ENCODE assay signal across 8 cellular contexts in the genomic region with DNA sequence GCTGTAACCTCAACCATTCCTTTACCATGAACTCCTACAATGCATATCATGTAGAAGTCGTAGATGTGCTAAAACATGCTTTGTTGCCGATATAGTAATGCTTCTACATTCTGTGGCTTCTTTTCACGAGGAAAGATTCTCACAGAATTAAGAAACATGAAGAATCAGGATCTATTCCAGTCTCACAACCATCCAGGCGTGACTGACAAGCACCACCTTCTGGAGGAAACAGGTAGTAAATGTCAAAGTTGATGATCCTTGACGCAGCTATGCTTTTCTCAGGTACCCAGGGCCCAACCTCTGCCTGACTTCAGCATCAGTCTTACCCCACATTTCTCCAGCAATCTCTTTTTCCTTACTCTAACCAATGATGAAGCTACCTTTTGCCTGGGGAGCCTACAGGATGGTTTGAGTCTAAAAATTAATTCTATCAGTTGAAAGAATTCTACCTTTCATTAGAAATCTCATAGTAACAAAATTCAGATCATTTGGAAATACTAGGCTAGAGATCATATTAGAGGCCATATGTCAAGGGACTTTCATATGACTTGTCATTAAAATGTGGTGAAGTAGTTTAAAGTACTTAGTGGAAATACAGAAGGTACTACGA.
DNase-seq lines count a peak whose midpoint lies in the region; TF ChIP-seq lines count a peak whose summit lies in the region.

No MANE protein-coding gene starts in this region.

- no peaks in the 10 kb centered on the region for H3K9me3 Mint-ChIP-seq in progenitor cell of endocrine pancreas (ENCODE audit: low read depth)

- H3K4me1 ChIP-seq in MM.1S (ENCODE audit: low read length) = no peaks in the 10 kb centered on the region
- H3K4me1 ChIP-seq in effector memory CD4-positive, alpha-beta T cell (ENCODE audit: control insufficient read depth, insufficient read depth, low read length, poor library complexity, severe bottlenecking) = no peaks in the 10 kb centered on the region

- H2AFZ ChIP-seq in MM.1S (ENCODE audit: low read length) = no peak overlapping the region

- no peak overlapping the region for H3K4me3 Mint-ChIP-seq in progenitor cell of endocrine pancreas (ENCODE audit: low read depth)

- no peaks in the 10 kb centered on the region for H3K36me3 Mint-ChIP-seq in progenitor cell of endocrine pancreas (ENCODE audit: insufficient read depth)

- H3K27ac ChIP-seq in MM.1S (ENCODE audit: low read length) = no peak overlapping the region
- H3K27ac ChIP-seq in effector memory CD4-positive, alpha-beta T cell (ENCODE audit: insufficient read depth, low read length, poor library complexity, severe bottlenecking) = no peak overlapping the region

- DNase-seq in AG10803 (ENCODE audit: low read depth) = peak; percentile 66
- peak; percentile 3 for DNase-seq in GM19240 (ENCODE audit: insufficient read length, low spot score)
- DNase-seq in MM.1S = peak; percentile 51
- DNase-seq in dermis blood vessel endothelial cell = peak; percentile 70
- peak; percentile 19 for DNase-seq in progenitor cell of endocrine pancreas (ENCODE audit: low spot score, unreplicated experiment)
- DNase-seq in mucosa of gallbladder (ENCODE audit: low spot score) = no peak
- no peak for DNase-seq in OCI-M2 (lab: John Stamatoyannopoulos, UW; ENCODE audit: unreplicated experiment)
- DNase-seq in effector memory CD4-positive, alpha-beta T cell = no peak

- H3K36me3 ChIP-seq in MM.1S (replicated peaks; ENCODE audit: insufficient read depth, low read length) = no peaks in the 10 kb centered on the region
- H3K36me3 ChIP-seq in effector memory CD4-positive, alpha-beta T cell (ENCODE audit: control insufficient read depth, insufficient read depth, low read length) = no peaks in the 10 kb centered on the region

- H3K9me2 ChIP-seq in MM.1S (replicated peaks; ENCODE audit: insufficient read depth, low read length) = no peaks in the 10 kb centered on the region

- H3K4me3 ChIP-seq in AG10803 (ENCODE audit: low read length) (no peak overlapping the region), MM.1S (ENCODE audit: low read length) (no peak overlapping the region)
- no peak overlapping the region for H3K4me3 ChIP-seq in effector memory CD4-positive, alpha-beta T cell (ENCODE audit: insufficient read depth, low read depth, low read length, poor library complexity, severe bottlenecking)

- H3K79me2 ChIP-seq in MM.1S (ENCODE audit: low read length) = no peaks in the 10 kb centered on the region

- peaks cover 9% of the 10 kb centered on the region for H3K4me1 Mint-ChIP-seq in progenitor cell of endocrine pancreas (ENCODE audit: low read depth)

- TF ChIP-seq CTCF in AG10803 (conservative IDR thresholded peaks at IDR 0.05; ENCODE audit: low read length) (peak; percentile 76), MM.1S (IDR thresholded peaks at IDR 0.05; ENCODE audit: low read length) (peak; percentile 80), progenitor cell of endocrine pancreas (IDR thresholded peaks at IDR 0.05; ENCODE audit: unreplicated experiment) (peak; percentile 76)

- H3K9me3 ChIP-seq in MM.1S (replicated peaks; ENCODE audit: insufficient read depth, low read length) = no peaks in the 10 kb centered on the region
- H3K9me3 ChIP-seq in effector memory CD4-positive, alpha-beta T cell (ENCODE audit: control insufficient read depth, low read length) = no peaks in the 10 kb centered on the region

- H3F3A ChIP-seq in MM.1S (ENCODE audit: insufficient read depth, low read length) = no peaks in the 10 kb centered on the region

- H3K9ac ChIP-seq in MM.1S (ENCODE audit: low read length) = no peak overlapping the region

- H3K4me2 ChIP-seq in MM.1S (ENCODE audit: low read depth, low read length) = no peak overlapping the region

- no peak overlapping the region for H3K27ac Mint-ChIP-seq in progenitor cell of endocrine pancreas

- peaks cover 5% of the 10 kb centered on the region for H3K27me3 Mint-ChIP-seq in progenitor cell of endocrine pancreas

- no peaks in the 10 kb centered on the region for H4K20me1 ChIP-seq in MM.1S (ENCODE audit: insufficient read depth, low read length)

- no peaks in the 10 kb centered on the region for H3K27me3 ChIP-seq in MM.1S (replicated peaks; ENCODE audit: insufficient read depth, low read length)
- H3K27me3 ChIP-seq in effector memory CD4-positive, alpha-beta T cell (replicated peaks; ENCODE audit: control insufficient read depth, insufficient read depth, low read length, poor library complexity, severe bottlenecking) = no peaks in the 10 kb centered on the region

Comparison
In these comparisons a context has a peak if more than half of its experiments do, and no peak if none do; other contexts are left out.
1. DNase-seq: peak in AG10803 (single experiment), GM19240 (single experiment), MM.1S (single experiment), dermis blood vessel endothelial cell (single experiment) and progenitor cell of endocrine pancreas (single experiment); none in mucosa of gallbladder (single experiment), OCI-M2 (single experiment) and effector memory CD4-positive, alpha-beta T cell (0 of 3).
2. Peak in every context shown above with its lines, with median percentiles within 50 percentile points of each other: CTCF ChIP-seq.